22 cellular contexts compared by ENCODE assay signal in genomic region chr21:41095983-41096382, GRCh38.
"Had no signal": no experiment of that assay in that cellular context is flagged by ENCODE, and none has a peak within 500 bp of the region (broad histone marks: within the 10 kb centered on the region; RNA-seq: fewer than 3 reads in every experiment).

No MANE protein-coding gene starts in this region.

- H3K27me3 ChIP-seq: colonic mucosa, dorsolateral prefrontal cortex, esophagus muscularis mucosa, gastroesophageal sphincter, hepatocyte, upper lobe of left lung, uterus had no signal

- H3K4me3 Mint-ChIP-seq: naive B cell; stimulated activated memory B cell treated with anti-CD40 and anti-IgM and Interleukin-4, amounts not matched to agents 10 μg/mL and 1 μg/mL and 100 μg/mL, for 72 hours; stimulated activated naive CD8-positive, alpha-beta T cell treated with anti-CD3 and anti-CD28 coated beads, Interleukin-15, Interleukin-2, amounts not matched to agents 100 ng/mL and 50 ng/mL, for 24 hours had no signal

- H3K36me3 Mint-ChIP-seq: naive B cell; stimulated activated memory B cell treated with anti-CD40 and anti-IgM and Interleukin-4, amounts not matched to agents 10 μg/mL and 1 μg/mL and 100 μg/mL, for 72 hours had no signal

- H3K27ac Mint-ChIP-seq: naive B cell; stimulated activated memory B cell treated with anti-CD40 and anti-IgM and Interleukin-4, amounts not matched to agents 10 μg/mL and 1 μg/mL and 100 μg/mL, for 72 hours; stimulated activated naive CD8-positive, alpha-beta T cell treated with anti-CD3 and anti-CD28 coated beads, Interleukin-15, Interleukin-2, amounts not matched to agents 100 ng/mL and 50 ng/mL, for 24 hours had no signal

- H3K4me1 ChIP-seq: colonic mucosa, esophagus muscularis mucosa, gastroesophageal sphincter, tibial artery, upper lobe of left lung, uterus had no signal

- DNase-seq: caudate nucleus; colonic mucosa; dorsolateral prefrontal cortex; effector CD8-positive, alpha-beta T cell; foreskin fibroblast; glutamatergic neuron; kidney; left colon; mesenchymal stem cell; naive B cell; posterior cingulate gyrus; stimulated activated CD4-positive, alpha-beta T cell treated with anti-CD3 and anti-CD28 coated beads, Interleukin-4, amount 100 ng/mL, for 24 hours; tibial artery; upper lobe of left lung; uterus had no signal

- H3K4me3 ChIP-seq: colonic mucosa, dorsolateral prefrontal cortex, esophagus muscularis mucosa, gastroesophageal sphincter, hepatocyte, lung, tibial artery, upper lobe of left lung, uterus had no signal

- H3K27ac ChIP-seq: colonic mucosa, dorsolateral prefrontal cortex, epithelial cell of prostate, esophagus muscularis mucosa, gastroesophageal sphincter, hepatocyte, tibial artery, upper lobe of left lung, uterus had no signal

- ATAC-seq: gastroesophageal sphincter; left colon; stimulated activated memory B cell treated with anti-CD40 and anti-IgM and Interleukin-4, amounts not matched to agents 10 μg/mL and 1 μg/mL and 100 μg/mL, for 72 hours had no signal

- H3K4me1 Mint-ChIP-seq: naive B cell; stimulated activated memory B cell treated with anti-CD40 and anti-IgM and Interleukin-4, amounts not matched to agents 10 μg/mL and 1 μg/mL and 100 μg/mL, for 72 hours had no signal

- H3K36me3 ChIP-seq: colonic mucosa, esophagus muscularis mucosa, gastroesophageal sphincter, tibial artery, upper lobe of left lung, uterus had no signal

- H3K9me3 ChIP-seq: colonic mucosa, tibial artery, upper lobe of left lung, uterus had no signal
